34 cellular contexts compared by ENCODE assay signal in genomic region chr6:148143771-148144170, GRCh38.
"Had no signal": no experiment of that assay in that cellular context is flagged by ENCODE, and none has a peak within 500 bp of the region (broad histone marks: within the 10 kb centered on the region; RNA-seq: fewer than 3 reads in every experiment).

No MANE protein-coding gene starts in this region.

- H3K27me3 ChIP-seq: MG63 had no signal

- H3K4me2 ChIP-seq: KMS-11 had no signal

- DNase-seq: Karpas-422, Kasumi-1, KBM-7, KG1, MG63, MM.1S, MV-4-11, NCI-H1048, NCI-H1092, NCI-H1092 treated with DMSO at 0.1 percent for 48 hours, NCI-H1105, NCI-H1105 treated with DMSO at 0.1 percent for 48 hours, NCI-H1417, NCI-H1417 treated with DMSO at 0.1 percent for 48 hours, NCI-H1436, NCI-H1436 treated with DMSO at 0.1 percent for 48 hours, NCI-H146, NCI-H1694, NCI-H1694 treated with DMSO at 0.1 percent for 48 hours, NCI-H187, NCI-H187 treated with DMSO at 0.1 percent for 48 hours, NCI-H1930, NCI-H2029, NCI-H2029 treated with DMSO at 0.1 percent for 48 hours, NCI-H2081, NCI-H2081 treated with DMSO at 0.1 percent for 48 hours, NCI-H2107, NCI-H2171, NCI-H2171 treated with DMSO at 0.1 percent for 48 hours, NCI-H2227 treated with DMSO at 0.1 percent for 48 hours, NCI-H226, NCI-H345, NCI-H446 had no signal

- H3K27ac ChIP-seq: KMS-11 had no signal

- H3K9ac ChIP-seq: KMS-11 had no signal

- H3K4me3 ChIP-seq: MG63 had no signal

- H3K36me3 ChIP-seq: MG63 had no signal

- H3K9me3 ChIP-seq: MG63 had no signal
